Comparison of ENCODE assay signal across 29 cellular contexts in the genomic region with DNA sequence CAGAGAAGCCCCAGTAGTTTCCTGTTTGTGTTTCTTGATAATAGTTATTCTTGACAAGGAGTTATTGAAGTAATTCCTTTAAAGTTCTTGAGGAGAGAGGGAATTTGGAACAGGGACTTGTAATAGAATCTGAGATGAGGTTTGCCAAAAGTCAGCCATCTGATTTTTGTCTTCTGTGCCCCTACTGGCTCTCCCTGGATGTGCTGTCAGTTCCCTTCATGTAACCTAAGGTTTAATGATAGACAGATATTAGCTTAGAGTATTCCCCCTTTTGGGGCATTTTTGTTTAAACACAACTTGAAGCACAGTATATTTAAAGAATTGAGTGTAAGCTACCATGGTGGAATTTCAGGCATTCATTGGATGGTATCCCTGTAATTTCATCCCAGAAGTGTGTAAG.
"Had no signal": no experiment of that assay in that cellular context is flagged by ENCODE, and none has a peak within 500 bp of the region (broad histone marks: within the 10 kb centered on the region; RNA-seq: fewer than 3 reads in every experiment).

No MANE protein-coding gene starts in this region.

- DNase-seq: activated CD4-positive, alpha-beta T cell treated with anti-CD3 and anti-CD28 coated beads for 4 hours; activated CD4-positive, alpha-beta T cell treated with anti-CD3 and anti-CD28 coated beads, Interleukin-2, amount 50 U/mL, for 4 hours; activated effector memory CD4-positive, alpha-beta T cell treated with Interleukin-2 at 50 U/mL for 16 hours; activated naive CD4-positive, alpha-beta T cell treated with anti-CD3 and anti-CD28 coated beads for 36 hours; activated naive CD8-positive, alpha-beta T cell treated with anti-CD3 and anti-CD28 coated beads for 36 hours; activated T-cell treated with anti-CD3 and anti-CD28 coated beads for 4 hours; central memory CD4-positive, alpha-beta T cell; dermis blood vessel endothelial cell; effector CD4-positive, alpha-beta T cell; esophagus squamous epithelium; islet precursor cell; left ventricle myocardium inferior; mesendoderm; nephron progenitor cell; ovary; right lobe of liver; stimulated activated CD4-positive, alpha-beta T cell treated with anti-CD3 and anti-CD28 coated beads, Interleukin-4, amount 100 ng/mL, for 24 hours; T-helper 9 cell; uterus had no signal

- H3K27me3 ChIP-seq: breast epithelium, esophagus squamous epithelium, gastroesophageal sphincter, hepatocyte, neutrophil, ovary, right lobe of liver, uterus had no signal

- H3K4me3 ChIP-seq: breast epithelium, esophagus squamous epithelium, gastroesophageal sphincter, hepatocyte, left ventricle myocardium inferior, lung, ovary, right lobe of liver, skin epidermis, uterus had no signal

- H3K36me3 ChIP-seq: breast epithelium, esophagus squamous epithelium, gastroesophageal sphincter, left ventricle myocardium inferior, neutrophil, ovary, right lobe of liver, uterus had no signal

- H3K9me3 ChIP-seq: breast epithelium, esophagus squamous epithelium, gastroesophageal sphincter, left ventricle myocardium inferior, neutrophil, ovary, right lobe of liver, uterus had no signal

- H3K4me2 ChIP-seq: hepatocyte had no signal

- H2AFZ ChIP-seq: hepatocyte had no signal

- FAIRE-seq: astrocyte, TTC549 had no signal

- H3K4me1 ChIP-seq: breast epithelium, esophagus squamous epithelium, right lobe of liver, uterus had no signal

- H3K27ac ChIP-seq: breast epithelium, esophagus squamous epithelium, gastroesophageal sphincter, hepatocyte, left ventricle myocardium inferior, neutrophil, ovary, right lobe of liver, skin epidermis, uterus, VCaP had no signal

- ATAC-seq: gastroesophageal sphincter; right lobe of liver; stimulated activated effector memory CD8-positive, alpha-beta T cell treated with anti-CD3 and anti-CD28 coated beads, Interleukin-12 subunit alpha, Interleukin-12 subunit beta, amount 100 ng/mL, for 72 hours had no signal
